In genomic region chr15:83605595-83605994, GRCh38 we compare ENCODE assay signal across 23 cellular contexts. TPM values are rescaled to one million over a fixed set of nuclear protein-coding genes. Genes with fewer than 3 reads are reported as not detected.
DNase-seq lines count a peak whose midpoint lies in the region; ATAC-seq, FAIRE-seq and TF ChIP-seq lines count a peak whose summit lies in the region.
"Had no signal": no experiment of that assay in that cellular context is flagged by ENCODE, and none has a peak within 500 bp of the region (broad histone marks: within the 10 kb centered on the region; RNA-seq: fewer than 3 reads in every experiment).

No MANE protein-coding gene starts in this region.

- ATAC-seq in right lobe of liver (no peak), aorta (ENCODE audit: low FRiP score) (peak; percentile 70)

- TF ChIP-seq EP300 in sigmoid colon (IDR thresholded peaks at IDR 0.05) = no peak

- H3K9ac ChIP-seq in liver (ENCODE audit: low read depth in 1 of 2, low read length in 2 of 2) (no peak overlapping the region), kidney (ENCODE audit: low read length in 2 of 2) (no peak overlapping the region)

- intact Hi-C loops in right lobe of liver (cut with DNase I) (no loop called here), kidney (cut with DNase I) (no loop called here), sigmoid colon (cut with DNase I) (no loop called here), aorta (cut with DNase I) (no loop called here)
- intact Hi-C loops in activated T-helper 2 cell treated with anti-CD3 and anti-CD28 coated beads, Interferon-gamma antibody, Interleukin-2, Interleukin-4, amounts not matched to agents 10 μg/mL and 5 μg/mL and 100 μg/mL, durations not matched to agents 14 hours and 24 hours and 36 hours (cut with micrococcal nuclease) = no loop called here

- no peak overlapping the region for H3K27ac Mint-ChIP-seq in activated T-helper 2 cell treated with anti-CD3 and anti-CD28 coated beads, Interferon-gamma antibody, Interleukin-2, Interleukin-4, amounts not matched to agents 10 μg/mL and 5 μg/mL and 100 μg/mL, durations not matched to agents 14 hours and 24 hours and 36 hours
- H3K27ac Mint-ChIP-seq: CD4-positive, CD25-positive, alpha-beta regulatory T cell; IgD-negative memory B cell had no signal

- TF ChIP-seq RAD21 in liver (IDR thresholded peaks at IDR 0.05) = no peak

- H3K9me3 ChIP-seq in liver (ENCODE audit: control insufficient read depth in 4 of 4, low read length in 3 of 4) (no peaks in the 10 kb centered on the region), right lobe of liver (no peaks in the 10 kb centered on the region), kidney (ENCODE audit: control insufficient read depth in 1 of 2, low read length in 2 of 2) (no peaks in the 10 kb centered on the region), sigmoid colon (no peaks in the 10 kb centered on the region), aorta (ENCODE audit: control insufficient read depth, low read length) (no peaks in the 10 kb centered on the region)
- H3K9me3 ChIP-seq: BE2C had no signal

- H3K27ac ChIP-seq in liver (ENCODE audit: low read depth in 1 of 2, low read length in 2 of 2) (no peak overlapping the region), right lobe of liver (no peak overlapping the region), kidney (ENCODE audit: low read depth in 2 of 2, low read length in 2 of 2) (no peak overlapping the region), sigmoid colon (peak overlapping the region in 2 of 4 donors; percentile 19 to 58), aorta (ENCODE audit: low read depth in 1 of 2, low read length in 2 of 2) (peak overlapping the region in 1 of 2 donors; percentile 74)

- DNase-seq in right lobe of liver (no peak), kidney (peak; percentile 72), sigmoid colon (peak; percentile 85), aorta (no peak), NCI-H82 treated with DMSO at 0.1 percent for 48 hours (lab: John Stamatoyannopoulos, UW; ENCODE audit: unreplicated experiment) (no peak), urothelium cell line (ENCODE audit: low spot score) (no peak)
- DNase-seq in activated T-helper 2 cell treated with anti-CD3 and anti-CD28 coated beads, Interferon-gamma antibody, Interleukin-2, Interleukin-4, amounts not matched to agents 10 μg/mL and 5 μg/mL and 100 μg/mL, durations not matched to agents 14 hours and 24 hours and 36 hours (ENCODE audit: low spot score) = no peak
- DNase-seq: BE2C; CD4-positive, CD25-positive, alpha-beta regulatory T cell; COR-L47; GF-D8; Karpas-422; MG63; NCI-H1092; NCI-H2081 treated with DMSO at 0.1 percent for 48 hours; NCI-H510A; NCI-H748 treated with DMSO at 0.1 percent for 48 hours; SIG-M5 had no signal

- FAIRE-seq in kidney (lab: Jason Lieb, UNC) (no peak), urothelium cell line (lab: Jason Lieb, UNC) (no peak)
- FAIRE-seq: A204.1, H1 had no signal

- H3K4me3 ChIP-seq in liver (ENCODE audit: low read depth in 1 of 3, low read length in 3 of 3) (no peak overlapping the region), right lobe of liver (no peak overlapping the region), kidney (ENCODE audit: low read length in 2 of 2) (no peak overlapping the region), sigmoid colon (no peak overlapping the region), aorta (ENCODE audit: low read length in 2 of 2) (no peak overlapping the region)
- H3K4me3 ChIP-seq: MG63 had no signal

- no peaks in the 10 kb centered on the region for H3K36me3 Mint-ChIP-seq in activated T-helper 2 cell treated with anti-CD3 and anti-CD28 coated beads, Interferon-gamma antibody, Interleukin-2, Interleukin-4, amounts not matched to agents 10 μg/mL and 5 μg/mL and 100 μg/mL, durations not matched to agents 14 hours and 24 hours and 36 hours (ENCODE audit: low read depth)
- H3K36me3 Mint-ChIP-seq: CD4-positive, CD25-positive, alpha-beta regulatory T cell; IgD-negative memory B cell had no signal

- WGBS in liver = 64% methylated on average over 4 of the region's 4 CpGs
- WGBS in right lobe of liver (ENCODE audit: insufficient coverage, low coverage, low lambda C conversion rate, missing lambda C conversion rate) = 44% methylated on average over 4 of the region's 4 CpGs
- WGBS in sigmoid colon, 2 donors = 64 to 69% methylated on average over 4 of the region's 4 CpGs
- WGBS in aorta, 2 donors = 5 to 11% methylated on average over 4 of the region's 4 CpGs

- H3K36me3 ChIP-seq in liver (ENCODE audit: control insufficient read depth in 4 of 4, insufficient read depth in 3 of 4, low read depth in 1 of 4, low read length in 3 of 4) (no peaks in the 10 kb centered on the region), right lobe of liver (no peaks in the 10 kb centered on the region), kidney (ENCODE audit: control insufficient read depth in 1 of 2, insufficient read depth in 2 of 2, low read length in 2 of 2) (no peaks in the 10 kb centered on the region), sigmoid colon (no peaks in the 10 kb centered on the region), aorta (ENCODE audit: control insufficient read depth in 1 of 2, insufficient read depth in 2 of 2, low read length in 1 of 2) (no peaks in the 10 kb centered on the region)
- H3K36me3 ChIP-seq: BE2C, MG63 had no signal

- TF ChIP-seq CTCF in liver (IDR thresholded peaks at IDR 0.05; ENCODE audit: low read depth, low read length, missing input control) (no peak), right lobe of liver (IDR thresholded peaks at IDR 0.05) (no peak), kidney (IDR thresholded peaks at IDR 0.05; ENCODE audit: borderline replicate concordance, extremely low read depth, insufficient read depth) (no peak), sigmoid colon (IDR thresholded peaks at IDR 0.05) (no peak)

- H3K4me1 Mint-ChIP-seq in activated T-helper 2 cell treated with anti-CD3 and anti-CD28 coated beads, Interferon-gamma antibody, Interleukin-2, Interleukin-4, amounts not matched to agents 10 μg/mL and 5 μg/mL and 100 μg/mL, durations not matched to agents 14 hours and 24 hours and 36 hours (ENCODE audit: low read depth) = no peaks in the 10 kb centered on the region
- H3K4me1 Mint-ChIP-seq: CD4-positive, CD25-positive, alpha-beta regulatory T cell; IgD-negative memory B cell had no signal

- no peak for TF ChIP-seq POLR2A in right lobe of liver (IDR thresholded peaks at IDR 0.05)
- no peak for TF ChIP-seq POLR2A in sigmoid colon (IDR thresholded peaks at IDR 0.05)

- H3K9me3 Mint-ChIP-seq in activated T-helper 2 cell treated with anti-CD3 and anti-CD28 coated beads, Interferon-gamma antibody, Interleukin-2, Interleukin-4, amounts not matched to agents 10 μg/mL and 5 μg/mL and 100 μg/mL, durations not matched to agents 14 hours and 24 hours and 36 hours = no peaks in the 10 kb centered on the region

- H3K4me3 Mint-ChIP-seq in activated T-helper 2 cell treated with anti-CD3 and anti-CD28 coated beads, Interferon-gamma antibody, Interleukin-2, Interleukin-4, amounts not matched to agents 10 μg/mL and 5 μg/mL and 100 μg/mL, durations not matched to agents 14 hours and 24 hours and 36 hours (ENCODE audit: low read depth) = no peak overlapping the region
- H3K4me3 Mint-ChIP-seq: CD4-positive, CD25-positive, alpha-beta regulatory T cell; IgD-negative memory B cell had no signal

- H3K4me1 ChIP-seq in liver (ENCODE audit: control insufficient read depth in 4 of 4, insufficient read depth in 4 of 4, low read length in 3 of 4) (no peaks in the 10 kb centered on the region), right lobe of liver (no peaks in the 10 kb centered on the region), kidney (ENCODE audit: control insufficient read depth in 1 of 2, insufficient read depth in 1 of 2, low read depth in 1 of 2, low read length in 2 of 2) (no peaks in the 10 kb centered on the region), sigmoid colon (peaks cover 0 to 15% (median 13%) of the 10 kb centered on the region in 4 donors), aorta (ENCODE audit: control insufficient read depth in 1 of 2, insufficient read depth in 2 of 2, low read length in 2 of 2) (peaks cover 0 to 3% of the 10 kb centered on the region in 2 donors)
- H3K4me1 ChIP-seq: BE2C had no signal

- H3K27me3 ChIP-seq in liver (ENCODE audit: control insufficient read depth in 4 of 4, insufficient read depth in 4 of 4, low read length in 3 of 4) = peaks cover 0 to 6% (median 0%) of the 10 kb centered on the region in 4 donors
- H3K27me3 ChIP-seq in right lobe of liver = no peaks in the 10 kb centered on the region
- no peaks in the 10 kb centered on the region for H3K27me3 ChIP-seq in sigmoid colon
- H3K27me3 ChIP-seq in aorta (ENCODE audit: control insufficient read depth in 1 of 2, insufficient read depth in 2 of 2, low read length in 1 of 2) = no peaks in the 10 kb centered on the region
- H3K27me3 ChIP-seq: BE2C had no signal

- peaks cover 4% of the 10 kb centered on the region for H3K27me3 Mint-ChIP-seq in activated T-helper 2 cell treated with anti-CD3 and anti-CD28 coated beads, Interferon-gamma antibody, Interleukin-2, Interleukin-4, amounts not matched to agents 10 μg/mL and 5 μg/mL and 100 μg/mL, durations not matched to agents 14 hours and 24 hours and 36 hours (ENCODE audit: low read depth)

TF ChIP-seq in liver, 16 proteins besides CTCF, POLR2A, EP300 and RAD21 (continues in another document):
- no peak for TF ChIP-seq YY1 (IDR thresholded peaks at IDR 0.05)
- TF ChIP-seq JUND (IDR thresholded peaks at IDR 0.05) = no peak

RNA-seq across cellular contexts. Expression of gene ADAMTSL3, which starts 48.3 kb away (rescaled TPM):
- 10 to 100 TPM in 1 of 2 donors, 1 to 10 TPM in 1; 7.1 to 19.0 TPM for total RNA-seq in liver
- polyA plus RNA-seq in liver = 1 to 10 TPM; 3.5 to 8.8 TPM
- total RNA-seq in right lobe of liver = 10 to 100 TPM in 4 of 6 experiments, 1 to 10 TPM in 2; 7.5 to 28.7 (median 14.0) TPM
- total RNA-seq in kidney = 23.4 TPM
- 1.6 TPM for polyA plus RNA-seq in kidney (ENCODE audit: insufficient read depth, low read depth, low replicate concordance)
- total RNA-seq in sigmoid colon = 10 to 100 TPM; 29.2 to 40.7 (median 37.6) TPM
- polyA plus RNA-seq in sigmoid colon = 1 to 10 TPM in 1 of 3 donors, under 1 TPM in 1, not detected in 1; 0.60 to 2.4 TPM
- total RNA-seq in aorta = 10 to 100 TPM; 54.8 to 74.5 TPM
- 10 to 100 TPM in 1 of 2 donors, 1 to 10 TPM in 1; 4.6 to 18.3 TPM for polyA plus RNA-seq in aorta
- total RNA-seq in activated T-helper 2 cell treated with anti-CD3 and anti-CD28 coated beads, Interferon-gamma antibody, Interleukin-2, Interleukin-4, amounts not matched to agents 10 μg/mL and 5 μg/mL and 100 μg/mL, durations not matched to agents 14 hours and 24 hours and 36 hours = 0.07 TPM in 1 of 2 replicates, not detected in the other
- total RNA-seq: CD4-positive, CD25-positive, alpha-beta regulatory T cell; OCI-LY7 had no signal
- polyA plus RNA-seq: CD4-positive, CD25-positive, alpha-beta regulatory T cell; IgD-negative memory B cell had no signal

Comparison
In these comparisons a context has a peak if more than half of its experiments do, and no peak if none do; other contexts are left out.
1. DNase-seq: peak in kidney (single experiment) and sigmoid colon (single experiment); none in right lobe of liver (0 of 3), aorta (0 of 2), NCI-H82 treated with DMSO at 0.1 percent for 48 hours (single experiment), activated T-helper 2 cell treated with anti-CD3 and anti-CD28 coated beads, Interferon-gamma antibody, Interleukin-2, Interleukin-4, amounts not matched to agents 10 μg/mL and 5 μg/mL and 100 μg/mL, durations not matched to agents 14 hours and 24 hours and 36 hours (single experiment) and urothelium cell line (single experiment).